In genomic region chr9:126703330-126704156, GRCh38 we compare ENCODE assay signal across 18 cellular contexts.
A peak's percentile ranks its signal among the peaks of the same experiment; 100 is the strongest.
DNase-seq lines count a peak whose midpoint lies in the region; ATAC-seq and TF ChIP-seq lines count a peak whose summit lies in the region.
"Had no signal": no experiment of that assay in that cellular context is flagged by ENCODE, and none has a peak within 500 bp of the region (broad histone marks: within the 10 kb centered on the region; RNA-seq: fewer than 3 reads in every experiment).

No MANE protein-coding gene starts in this region.

- ATAC-seq in activated naive CD8-positive, alpha-beta T cell treated with anti-CD3 and anti-CD28 coated beads, Interleukin-2, amount 10 ng/mL, durations not matched to agents 7 days and 5 days (ENCODE audit: low read depth): no peak
- no peak for ATAC-seq in activated naive CD8-positive, alpha-beta T cell treated with anti-CD3 and anti-CD28 coated beads, Interleukin-2, amount 50 U/mL, for 24 hours
- ATAC-seq in HG02759 (IDR thresholded peaks at IDR 0.05; ENCODE audit: unreplicated experiment): no peak
- ATAC-seq: left ventricle myocardium superior, T-helper 17 cell had no signal

- H3K27ac Mint-ChIP-seq in activated naive CD8-positive, alpha-beta T cell treated with anti-CD3 and anti-CD28 coated beads, Interleukin-2, amount 10 ng/mL, durations not matched to agents 7 days and 5 days: no peak overlapping the region
- no peak overlapping the region for H3K27ac Mint-ChIP-seq in activated naive CD8-positive, alpha-beta T cell treated with anti-CD3 and anti-CD28 coated beads, Interleukin-2, amount 50 U/mL, for 24 hours
- H3K27ac Mint-ChIP-seq in chondrocyte (ENCODE audit: unreplicated experiment) (no peak overlapping the region), type B pancreatic cell (peak overlapping the region; percentile 29)
- H3K27ac Mint-ChIP-seq: activated CD4-positive, alpha-beta T cell treated with anti-CD3 and anti-CD28 coated beads, Interleukin-2, amount 10 ng/mL, durations not matched to agents 24 days and 14 days; T-helper 17 cell had no signal

- no peak overlapping the region for H3K4me3 Mint-ChIP-seq in activated naive CD8-positive, alpha-beta T cell treated with anti-CD3 and anti-CD28 coated beads, Interleukin-2, amount 10 ng/mL, durations not matched to agents 7 days and 5 days
- no peak overlapping the region for H3K4me3 Mint-ChIP-seq in activated naive CD8-positive, alpha-beta T cell treated with anti-CD3 and anti-CD28 coated beads, Interleukin-2, amount 50 U/mL, for 24 hours
- H3K4me3 Mint-ChIP-seq in chondrocyte (ENCODE audit: unreplicated experiment) (no peak overlapping the region), type B pancreatic cell (peak overlapping the region; percentile 47)

- H3K9me3 Mint-ChIP-seq in activated naive CD8-positive, alpha-beta T cell treated with anti-CD3 and anti-CD28 coated beads, Interleukin-2, amount 10 ng/mL, durations not matched to agents 7 days and 5 days: no peaks in the 10 kb centered on the region
- H3K9me3 Mint-ChIP-seq in activated naive CD8-positive, alpha-beta T cell treated with anti-CD3 and anti-CD28 coated beads, Interleukin-2, amount 50 U/mL, for 24 hours: no peaks in the 10 kb centered on the region
- H3K9me3 Mint-ChIP-seq in chondrocyte (ENCODE audit: low read depth) (no peaks in the 10 kb centered on the region), type B pancreatic cell (no peaks in the 10 kb centered on the region)
- H3K9me3 Mint-ChIP-seq: activated CD4-positive, alpha-beta T cell treated with anti-CD3 and anti-CD28 coated beads, Interleukin-2, amount 10 ng/mL, durations not matched to agents 24 days and 14 days had no signal

- POLR2A ChIA-PET in activated naive CD8-positive, alpha-beta T cell treated with anti-CD3 and anti-CD28 coated beads, Interleukin-2, amount 10 ng/mL, durations not matched to agents 7 days and 5 days (lab: Charles Lee): interaction anchor here (4.7 kb wide), 1 partner anchor 19 kb away, joined by 40 read pairs; no protein-coding TSS in a partner anchor

- DNase-seq in activated naive CD8-positive, alpha-beta T cell treated with anti-CD3 and anti-CD28 coated beads, Interleukin-2, amount 10 ng/mL, durations not matched to agents 7 days and 5 days: peak; percentile 16
- DNase-seq in activated naive CD8-positive, alpha-beta T cell treated with anti-CD3 and anti-CD28 coated beads, Interleukin-2, amount 50 U/mL, for 24 hours: no peak
- DNase-seq in chondrocyte (ENCODE audit: low spot score) (peak; percentile 52), mesenteric fat pad (ENCODE audit: low spot score) (peak; percentile 59), type B pancreatic cell (ENCODE audit: extremely low spot score, unreplicated experiment) (peak; percentile 44), inferior parietal cortex (ENCODE audit: extremely low spot score) (no peak), NCI-H748 (lab: John Stamatoyannopoulos, UW; ENCODE audit: unreplicated experiment) (no peak)
- DNase-seq: activated gamma-delta T cell treated with Interleukin-2 at 50 U/mL for 16 hours; central memory CD4-positive, alpha-beta T cell; effector memory CD4-positive, alpha-beta T cell; GF-D8; left ventricle myocardium superior; NCI-H1092; NCI-H2029 treated with DMSO at 0.1 percent for 48 hours; NCI-H510A had no signal

- TF ChIP-seq CTCF in chondrocyte (IDR thresholded peaks at IDR 0.05): no peak
- no peak for TF ChIP-seq CTCF in type B pancreatic cell (conservative IDR thresholded peaks at IDR 0.05)

- H3K27me3 Mint-ChIP-seq in activated naive CD8-positive, alpha-beta T cell treated with anti-CD3 and anti-CD28 coated beads, Interleukin-2, amount 10 ng/mL, durations not matched to agents 7 days and 5 days: peaks cover 26% of the 10 kb centered on the region
- H3K27me3 Mint-ChIP-seq in activated naive CD8-positive, alpha-beta T cell treated with anti-CD3 and anti-CD28 coated beads, Interleukin-2, amount 50 U/mL, for 24 hours: peaks cover 35% of the 10 kb centered on the region
- H3K27me3 Mint-ChIP-seq in chondrocyte (ENCODE audit: low read depth) (peaks cover 26% of the 10 kb centered on the region), type B pancreatic cell (peaks cover 50% of the 10 kb centered on the region)

- no peaks in the 10 kb centered on the region for H3K36me3 Mint-ChIP-seq in activated naive CD8-positive, alpha-beta T cell treated with anti-CD3 and anti-CD28 coated beads, Interleukin-2, amount 10 ng/mL, durations not matched to agents 7 days and 5 days
- H3K36me3 Mint-ChIP-seq in activated naive CD8-positive, alpha-beta T cell treated with anti-CD3 and anti-CD28 coated beads, Interleukin-2, amount 50 U/mL, for 24 hours (ENCODE audit: low read depth): no peaks in the 10 kb centered on the region
- no peaks in the 10 kb centered on the region for H3K36me3 Mint-ChIP-seq in chondrocyte (ENCODE audit: low read depth)
- H3K36me3 Mint-ChIP-seq in type B pancreatic cell: no peaks in the 10 kb centered on the region

- peaks cover 11% of the 10 kb centered on the region for H3K4me1 Mint-ChIP-seq in activated naive CD8-positive, alpha-beta T cell treated with anti-CD3 and anti-CD28 coated beads, Interleukin-2, amount 10 ng/mL, durations not matched to agents 7 days and 5 days
- H3K4me1 Mint-ChIP-seq in activated naive CD8-positive, alpha-beta T cell treated with anti-CD3 and anti-CD28 coated beads, Interleukin-2, amount 50 U/mL, for 24 hours: peaks cover 18% of the 10 kb centered on the region
- H3K4me1 Mint-ChIP-seq in chondrocyte (ENCODE audit: low read depth) (peaks cover 13% of the 10 kb centered on the region), type B pancreatic cell (ENCODE audit: unreplicated experiment) (peaks cover 33% of the 10 kb centered on the region)

Comparison
In these comparisons a context has a peak if more than half of its experiments do, and no peak if none do; other contexts are left out.
1. DNase-seq: peak in activated naive CD8-positive, alpha-beta T cell treated with anti-CD3 and anti-CD28 coated beads, Interleukin-2, amount 10 ng/mL, durations not matched to agents 7 days and 5 days (single experiment), chondrocyte (single experiment), mesenteric fat pad (single experiment) and type B pancreatic cell (single experiment); none in activated naive CD8-positive, alpha-beta T cell treated with anti-CD3 and anti-CD28 coated beads, Interleukin-2, amount 50 U/mL, for 24 hours (single experiment), inferior parietal cortex (single experiment) and NCI-H748 (single experiment).